ENCODE assay signal across 7 cellular contexts in the genomic region with DNA sequence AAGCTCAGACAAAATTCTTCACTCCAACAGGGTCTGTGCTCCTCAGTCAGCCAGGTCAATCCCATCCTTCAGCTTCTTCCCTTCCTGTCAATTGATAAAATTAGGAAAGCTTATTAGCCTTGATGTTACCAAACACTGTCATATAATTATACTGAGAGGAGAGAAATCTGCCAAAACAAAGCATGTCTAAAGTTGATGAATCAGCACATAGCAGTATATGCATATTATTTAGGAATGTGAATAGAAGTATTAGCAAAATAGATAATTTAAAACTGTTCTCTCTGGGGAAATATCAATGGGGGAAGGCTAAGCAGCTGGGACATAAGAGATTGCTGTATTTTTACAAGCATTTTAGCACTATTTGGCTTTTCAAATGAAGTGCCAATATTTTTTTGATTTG.
"Had no signal": no experiment of that assay in that cellular context is flagged by ENCODE, and none has a peak within 500 bp of the region (broad histone marks: within the 10 kb centered on the region; RNA-seq: fewer than 3 reads in every experiment).

No MANE protein-coding gene starts in this region.

- H3K27ac ChIP-seq: GM23248, KMS-11 had no signal

- H3K4me2 ChIP-seq: KMS-11 had no signal

- H3K9ac ChIP-seq: GM23248, KMS-11 had no signal

- FAIRE-seq: HTR-8/SVneo had no signal

- H3K4me3 ChIP-seq: GM23248 had no signal

- H2AFZ ChIP-seq: GM23248 had no signal

- DNase-seq: GM23248, GOT3, H9, HCEC 1CT, KBM-7 had no signal
